In genomic region chr1:7962011-7962335, GRCh38 we compare ENCODE assay signal across 1 cellular context.
TF ChIP-seq lines count a peak whose summit lies in the region.

No MANE protein-coding gene starts in this region.

TF ChIP-seq in H1, 55 proteins besides CTCF, POLR2A, EP300 and RAD21:
- TF ChIP-seq SP4 (IDR thresholded peaks at IDR 0.05; ENCODE audit: low read length) (no peak), SIN3A (conservative IDR thresholded peaks at IDR 0.05 in 1 of 2, IDR thresholded peaks at IDR 0.05 in 1 of 2; ENCODE audit: low read depth in 1 of 2, low read length in 2 of 2) (no peak)
- TF ChIP-seq, protein P1, sequence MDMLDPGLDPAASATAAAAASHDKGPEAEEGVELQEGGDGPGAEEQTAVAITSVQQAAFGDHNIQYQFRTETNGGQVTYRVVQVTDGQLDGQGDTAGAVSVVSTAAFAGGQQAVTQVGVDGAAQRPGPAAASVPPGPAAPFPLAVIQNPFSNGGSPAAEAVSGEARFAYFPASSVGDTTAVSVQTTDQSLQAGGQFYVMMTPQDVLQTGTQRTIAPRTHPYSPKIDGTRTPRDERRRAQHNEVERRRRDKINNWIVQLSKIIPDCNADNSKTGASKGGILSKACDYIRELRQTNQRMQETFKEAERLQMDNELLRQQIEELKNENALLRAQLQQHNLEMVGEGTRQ (IDR thresholded peaks at IDR 0.05; ENCODE audit: low read length), result no peak
